Comparison of ENCODE assay signal across 1 cellular context in the genomic region with DNA sequence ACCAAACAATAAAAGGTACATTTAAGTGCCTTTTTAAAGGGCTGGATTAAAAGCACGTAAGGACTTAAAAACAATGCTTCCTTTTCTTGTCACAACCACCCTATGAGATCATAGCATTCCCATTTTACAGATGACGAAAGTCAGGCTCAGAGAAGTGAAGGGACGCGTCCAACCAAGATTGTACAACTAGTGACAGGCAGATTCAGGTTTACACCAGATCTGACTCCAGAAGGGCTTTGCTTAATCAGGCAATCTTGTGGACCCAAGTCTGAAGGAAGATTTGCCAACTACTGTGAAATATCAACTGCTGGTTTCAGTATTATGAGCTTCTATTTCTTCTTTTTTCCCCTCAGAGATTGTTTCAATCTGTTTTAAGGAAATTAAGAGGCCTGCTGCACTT.
TF ChIP-seq lines count a peak whose summit lies in the region.

No MANE protein-coding gene starts in this region.

TF ChIP-seq in GM12878, 131 proteins besides CTCF, POLR2A, EP300 and RAD21 (continued from another document):
- TF ChIP-seq, protein P1, sequence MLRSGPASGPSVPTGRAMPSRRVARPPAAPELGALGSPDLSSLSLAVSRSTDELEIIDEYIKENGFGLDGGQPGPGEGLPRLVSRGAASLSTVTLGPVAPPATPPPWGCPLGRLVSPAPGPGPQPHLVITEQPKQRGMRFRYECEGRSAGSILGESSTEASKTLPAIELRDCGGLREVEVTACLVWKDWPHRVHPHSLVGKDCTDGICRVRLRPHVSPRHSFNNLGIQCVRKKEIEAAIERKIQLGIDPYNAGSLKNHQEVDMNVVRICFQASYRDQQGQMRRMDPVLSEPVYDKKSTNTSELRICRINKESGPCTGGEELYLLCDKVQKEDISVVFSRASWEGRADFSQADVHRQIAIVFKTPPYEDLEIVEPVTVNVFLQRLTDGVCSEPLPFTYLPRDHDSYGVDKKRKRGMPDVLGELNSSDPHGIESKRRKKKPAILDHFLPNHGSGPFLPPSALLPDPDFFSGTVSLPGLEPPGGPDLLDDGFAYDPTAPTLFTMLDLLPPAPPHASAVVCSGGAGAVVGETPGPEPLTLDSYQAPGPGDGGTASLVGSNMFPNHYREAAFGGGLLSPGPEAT (IDR thresholded peaks at IDR 0.05; ENCODE audit: low read depth) = no peak
- TF ChIP-seq ESRRA (IDR thresholded peaks at IDR 0.05; ENCODE audit: low read length) (no peak), MTA2 (IDR thresholded peaks at IDR 0.05; ENCODE audit: low read depth) (no peak), NBN (IDR thresholded peaks at IDR 0.05) (no peak), HDGF (IDR thresholded peaks at IDR 0.05) (no peak), CREM (IDR thresholded peaks at IDR 0.05; ENCODE audit: low read depth) (no peak), CBX3 (IDR thresholded peaks at IDR 0.05; ENCODE audit: borderline replicate concordance, low read depth) (no peak), SREBF2 (IDR thresholded peaks at IDR 0.05; ENCODE audit: low read length) (no peak), RELA (IDR thresholded peaks at IDR 0.05; ENCODE audit: borderline replicate concordance, partially characterized antibody) (no peak), TBL1XR1 (IDR thresholded peaks at IDR 0.05; ENCODE audit: low read depth, low read length) (no peak), TCF12 (IDR thresholded peaks at IDR 0.05; ENCODE audit: low read depth, low read length) (no peak), FOXM1 (IDR thresholded peaks at IDR 0.05; ENCODE audit: low read depth, low read length) (no peak), ZSCAN29 (IDR thresholded peaks at IDR 0.05) (no peak)
- TF ChIP-seq, protein P2, sequence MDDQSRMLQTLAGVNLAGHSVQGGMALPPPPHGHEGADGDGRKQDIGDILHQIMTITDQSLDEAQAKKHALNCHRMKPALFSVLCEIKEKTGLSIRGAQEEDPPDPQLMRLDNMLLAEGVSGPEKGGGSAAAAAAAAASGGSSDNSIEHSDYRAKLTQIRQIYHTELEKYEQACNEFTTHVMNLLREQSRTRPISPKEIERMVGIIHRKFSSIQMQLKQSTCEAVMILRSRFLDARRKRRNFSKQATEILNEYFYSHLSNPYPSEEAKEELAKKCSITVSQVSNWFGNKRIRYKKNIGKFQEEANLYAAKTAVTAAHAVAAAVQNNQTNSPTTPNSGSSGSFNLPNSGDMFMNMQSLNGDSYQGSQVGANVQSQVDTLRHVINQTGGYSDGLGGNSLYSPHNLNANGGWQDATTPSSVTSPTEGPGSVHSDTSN (IDR thresholded peaks at IDR 0.05; ENCODE audit: insufficient replicate concordance, low read depth, low read length) = no peak
- TF ChIP-seq, protein P3, sequence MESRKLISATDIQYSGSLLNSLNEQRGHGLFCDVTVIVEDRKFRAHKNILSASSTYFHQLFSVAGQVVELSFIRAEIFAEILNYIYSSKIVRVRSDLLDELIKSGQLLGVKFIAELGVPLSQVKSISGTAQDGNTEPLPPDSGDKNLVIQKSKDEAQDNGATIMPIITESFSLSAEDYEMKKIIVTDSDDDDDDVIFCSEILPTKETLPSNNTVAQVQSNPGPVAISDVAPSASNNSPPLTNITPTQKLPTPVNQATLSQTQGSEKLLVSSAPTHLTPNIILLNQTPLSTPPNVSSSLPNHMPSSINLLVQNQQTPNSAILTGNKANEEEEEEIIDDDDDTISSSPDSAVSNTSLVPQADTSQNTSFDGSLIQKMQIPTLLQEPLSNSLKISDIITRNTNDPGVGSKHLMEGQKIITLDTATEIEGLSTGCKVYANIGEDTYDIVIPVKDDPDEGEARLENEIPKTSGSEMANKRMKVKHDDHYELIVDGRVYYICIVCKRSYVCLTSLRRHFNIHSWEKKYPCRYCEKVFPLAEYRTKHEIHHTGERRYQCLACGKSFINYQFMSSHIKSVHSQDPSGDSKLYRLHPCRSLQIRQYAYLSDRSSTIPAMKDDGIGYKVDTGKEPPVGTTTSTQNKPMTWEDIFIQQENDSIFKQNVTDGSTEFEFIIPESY (IDR thresholded peaks at IDR 0.05) = no peak
- TF ChIP-seq, protein P4, sequence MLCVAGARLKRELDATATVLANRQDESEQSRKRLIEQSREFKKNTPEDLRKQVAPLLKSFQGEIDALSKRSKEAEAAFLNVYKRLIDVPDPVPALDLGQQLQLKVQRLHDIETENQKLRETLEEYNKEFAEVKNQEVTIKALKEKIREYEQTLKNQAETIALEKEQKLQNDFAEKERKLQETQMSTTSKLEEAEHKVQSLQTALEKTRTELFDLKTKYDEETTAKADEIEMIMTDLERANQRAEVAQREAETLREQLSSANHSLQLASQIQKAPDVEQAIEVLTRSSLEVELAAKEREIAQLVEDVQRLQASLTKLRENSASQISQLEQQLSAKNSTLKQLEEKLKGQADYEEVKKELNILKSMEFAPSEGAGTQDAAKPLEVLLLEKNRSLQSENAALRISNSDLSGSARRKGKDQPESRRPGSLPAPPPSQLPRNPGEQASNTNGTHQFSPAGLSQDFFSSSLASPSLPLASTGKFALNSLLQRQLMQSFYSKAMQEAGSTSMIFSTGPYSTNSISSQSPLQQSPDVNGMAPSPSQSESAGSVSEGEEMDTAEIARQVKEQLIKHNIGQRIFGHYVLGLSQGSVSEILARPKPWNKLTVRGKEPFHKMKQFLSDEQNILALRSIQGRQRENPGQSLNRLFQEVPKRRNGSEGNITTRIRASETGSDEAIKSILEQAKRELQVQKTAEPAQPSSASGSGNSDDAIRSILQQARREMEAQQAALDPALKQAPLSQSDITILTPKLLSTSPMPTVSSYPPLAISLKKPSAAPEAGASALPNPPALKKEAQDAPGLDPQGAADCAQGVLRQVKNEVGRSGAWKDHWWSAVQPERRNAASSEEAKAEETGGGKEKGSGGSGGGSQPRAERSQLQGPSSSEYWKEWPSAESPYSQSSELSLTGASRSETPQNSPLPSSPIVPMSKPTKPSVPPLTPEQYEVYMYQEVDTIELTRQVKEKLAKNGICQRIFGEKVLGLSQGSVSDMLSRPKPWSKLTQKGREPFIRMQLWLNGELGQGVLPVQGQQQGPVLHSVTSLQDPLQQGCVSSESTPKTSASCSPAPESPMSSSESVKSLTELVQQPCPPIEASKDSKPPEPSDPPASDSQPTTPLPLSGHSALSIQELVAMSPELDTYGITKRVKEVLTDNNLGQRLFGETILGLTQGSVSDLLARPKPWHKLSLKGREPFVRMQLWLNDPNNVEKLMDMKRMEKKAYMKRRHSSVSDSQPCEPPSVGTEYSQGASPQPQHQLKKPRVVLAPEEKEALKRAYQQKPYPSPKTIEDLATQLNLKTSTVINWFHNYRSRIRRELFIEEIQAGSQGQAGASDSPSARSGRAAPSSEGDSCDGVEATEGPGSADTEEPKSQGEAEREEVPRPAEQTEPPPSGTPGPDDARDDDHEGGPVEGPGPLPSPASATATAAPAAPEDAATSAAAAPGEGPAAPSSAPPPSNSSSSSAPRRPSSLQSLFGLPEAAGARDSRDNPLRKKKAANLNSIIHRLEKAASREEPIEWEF (IDR thresholded peaks at IDR 0.05; ENCODE audit: insufficient replicate concordance, low read depth, low read length) = no peak
- TF ChIP-seq, protein P5, sequence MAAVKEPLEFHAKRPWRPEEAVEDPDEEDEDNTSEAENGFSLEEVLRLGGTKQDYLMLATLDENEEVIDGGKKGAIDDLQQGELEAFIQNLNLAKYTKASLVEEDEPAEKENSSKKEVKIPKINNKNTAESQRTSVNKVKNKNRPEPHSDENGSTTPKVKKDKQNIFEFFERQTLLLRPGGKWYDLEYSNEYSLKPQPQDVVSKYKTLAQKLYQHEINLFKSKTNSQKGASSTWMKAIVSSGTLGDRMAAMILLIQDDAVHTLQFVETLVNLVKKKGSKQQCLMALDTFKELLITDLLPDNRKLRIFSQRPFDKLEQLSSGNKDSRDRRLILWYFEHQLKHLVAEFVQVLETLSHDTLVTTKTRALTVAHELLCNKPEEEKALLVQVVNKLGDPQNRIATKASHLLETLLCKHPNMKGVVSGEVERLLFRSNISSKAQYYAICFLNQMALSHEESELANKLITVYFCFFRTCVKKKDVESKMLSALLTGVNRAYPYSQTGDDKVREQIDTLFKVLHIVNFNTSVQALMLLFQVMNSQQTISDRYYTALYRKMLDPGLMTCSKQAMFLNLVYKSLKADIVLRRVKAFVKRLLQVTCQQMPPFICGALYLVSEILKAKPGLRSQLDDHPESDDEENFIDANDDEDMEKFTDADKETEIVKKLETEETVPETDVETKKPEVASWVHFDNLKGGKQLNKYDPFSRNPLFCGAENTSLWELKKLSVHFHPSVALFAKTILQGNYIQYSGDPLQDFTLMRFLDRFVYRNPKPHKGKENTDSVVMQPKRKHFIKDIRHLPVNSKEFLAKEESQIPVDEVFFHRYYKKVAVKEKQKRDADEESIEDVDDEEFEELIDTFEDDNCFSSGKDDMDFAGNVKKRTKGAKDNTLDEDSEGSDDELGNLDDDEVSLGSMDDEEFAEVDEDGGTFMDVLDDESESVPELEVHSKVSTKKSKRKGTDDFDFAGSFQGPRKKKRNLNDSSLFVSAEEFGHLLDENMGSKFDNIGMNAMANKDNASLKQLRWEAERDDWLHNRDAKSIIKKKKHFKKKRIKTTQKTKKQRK (IDR thresholded peaks at IDR 0.05; ENCODE audit: low read depth, low read length) = no peak
- TF ChIP-seq, protein P6, sequence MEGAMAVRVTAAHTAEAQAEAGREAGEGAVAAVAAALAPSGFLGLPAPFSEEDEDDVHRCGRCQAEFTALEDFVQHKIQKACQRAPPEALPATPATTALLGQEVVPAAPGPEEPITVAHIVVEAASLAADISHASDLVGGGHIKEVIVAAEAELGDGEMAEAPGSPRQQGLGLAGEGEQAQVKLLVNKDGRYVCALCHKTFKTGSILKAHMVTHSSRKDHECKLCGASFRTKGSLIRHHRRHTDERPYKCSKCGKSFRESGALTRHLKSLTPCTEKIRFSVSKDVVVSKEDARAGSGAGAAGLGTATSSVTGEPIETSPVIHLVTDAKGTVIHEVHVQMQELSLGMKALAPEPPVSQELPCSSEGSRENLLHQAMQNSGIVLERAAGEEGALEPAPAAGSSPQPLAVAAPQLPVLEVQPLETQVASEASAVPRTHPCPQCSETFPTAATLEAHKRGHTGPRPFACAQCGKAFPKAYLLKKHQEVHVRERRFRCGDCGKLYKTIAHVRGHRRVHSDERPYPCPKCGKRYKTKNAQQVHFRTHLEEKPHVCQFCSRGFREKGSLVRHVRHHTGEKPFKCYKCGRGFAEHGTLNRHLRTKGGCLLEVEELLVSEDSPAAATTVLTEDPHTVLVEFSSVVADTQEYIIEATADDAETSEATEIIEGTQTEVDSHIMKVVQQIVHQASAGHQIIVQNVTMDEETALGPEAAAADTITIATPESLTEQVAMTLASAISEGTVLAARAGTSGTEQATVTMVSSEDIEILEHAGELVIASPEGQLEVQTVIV (IDR thresholded peaks at IDR 0.05; ENCODE audit: borderline replicate concordance, partially characterized antibody) = no peak
